ENCODE assay signal across 8 cellular contexts in genomic region chr4:16082424-16083216, GRCh38. TPM values are rescaled to one million over a fixed set of nuclear protein-coding genes. Genes with fewer than 3 reads are reported as not detected.
DNase-seq lines count a peak whose midpoint lies in the region; ATAC-seq and TF ChIP-seq lines count a peak whose summit lies in the region.

No MANE protein-coding gene starts in this region.

- H3K27ac ChIP-seq in HCT116 (ENCODE audit: low read depth, low read length) = no peak overlapping the region

- DNase-seq in HCT116 (ENCODE audit: low read depth, low spot score) (no peak), germinal center (ENCODE audit: low spot score) (peak; percentile 19), neural crest cell (ENCODE audit: low read depth, low spot score) (peak; percentile 66), midbrain (lab: John Stamatoyannopoulos, UW) (no peak), NCI-H187 (lab: John Stamatoyannopoulos, UW) (no peak), H4 (ENCODE audit: low spot score) (no peak)
- DNase-seq in activated CD8-positive, alpha-beta T cell treated with anti-CD3 and anti-CD28 coated beads for 36 hours = peak; percentile 39

- H3K9me2 ChIP-seq in HCT116 (ENCODE audit: insufficient read depth) = no peaks in the 10 kb centered on the region

- peak overlapping the region; percentile 66 for H3K4me3 Mint-ChIP-seq in activated CD8-positive, alpha-beta T cell treated with anti-CD3 and anti-CD28 coated beads for 36 hours
- peak overlapping the region; percentile 95 for H3K4me3 Mint-ChIP-seq in neural crest cell

- H3K79me2 ChIP-seq in HCT116 (ENCODE audit: insufficient read depth, low read length) = no peaks in the 10 kb centered on the region

- no peaks in the 10 kb centered on the region for H4K20me1 ChIP-seq in HCT116 (ENCODE audit: insufficient read depth)

- RAD21 ChIA-PET in HCT116 (lab: Charles Lee; ENCODE audit: low non-redundant PET in 1 of 2, low total read pairs in 2 of 2, uncharacterized antibody in 2 of 2, unreplicated experiment in 2 of 2) = no interaction called here

- H3K27me3 Mint-ChIP-seq in activated CD8-positive, alpha-beta T cell treated with anti-CD3 and anti-CD28 coated beads for 36 hours = peaks cover 66% of the 10 kb centered on the region
- peaks cover 60% of the 10 kb centered on the region for H3K27me3 Mint-ChIP-seq in neural crest cell (ENCODE audit: low read depth)

- no peaks in the 10 kb centered on the region for H3K36me3 Mint-ChIP-seq in activated CD8-positive, alpha-beta T cell treated with anti-CD3 and anti-CD28 coated beads for 36 hours (ENCODE audit: low read depth)
- H3K36me3 Mint-ChIP-seq in neural crest cell (ENCODE audit: low read depth) = no peaks in the 10 kb centered on the region

- H2AFZ ChIP-seq in HCT116 (ENCODE audit: low read depth, low read length, poor library complexity, severe bottlenecking) = no peak overlapping the region

- ATAC-seq in HCT116 (0 out of 2 replicates have a peak, but pooled peaks have one; percentile 10), GM19455 (IDR thresholded peaks at IDR 0.05; ENCODE audit: unreplicated experiment) (no peak)
- peak; percentile 46 for ATAC-seq in activated CD8-positive, alpha-beta T cell treated with anti-CD3 and anti-CD28 coated beads for 36 hours

- peak overlapping the region; percentile 70 for H3K9ac ChIP-seq in HCT116 (ENCODE audit: low read length)

- peaks cover 5 to 10% of the 10 kb centered on the region in 2 experiments; a peak in 2 of 4 replicates for H3K4me1 ChIP-seq in HCT116 (ENCODE audit: control insufficient read depth in 1 of 2, insufficient read depth in 2 of 2, low read length in 2 of 2)

- peak overlapping the region; percentile 57 for H3K4me2 ChIP-seq in HCT116 (ENCODE audit: low read length)

- peak overlapping the region; percentile 55 to 65 for H3K4me3 ChIP-seq in HCT116 (replicated peaks in 1 of 2; ENCODE audit: low read depth in 1 of 2, low read length in 2 of 2)

- no peak for TF ChIP-seq RAD21 in HCT116 (IDR thresholded peaks at IDR 0.05; ENCODE audit: low read depth)

- H3K27me3 ChIP-seq in HCT116 (ENCODE audit: insufficient read depth, low read length) = peaks cover 19% of the 10 kb centered on the region; the same call in 1 of the 2 replicates

- no peak overlapping the region for H3K27ac Mint-ChIP-seq in activated CD8-positive, alpha-beta T cell treated with anti-CD3 and anti-CD28 coated beads for 36 hours
- peak overlapping the region; percentile 97 for H3K27ac Mint-ChIP-seq in neural crest cell (ENCODE audit: unreplicated experiment)

- BruUV-seq in HCT116 (replicated peaks; lab: Mats Ljungman, UMichigan) = no TSS peak

- H3K36me3 ChIP-seq in HCT116 (ENCODE audit: control insufficient read depth in 1 of 2, insufficient read depth in 2 of 2, low read length in 2 of 2) = no peaks in the 10 kb centered on the region

- intact Hi-C loops in HCT116 (cut with micrococcal nuclease) = no loop called here
- intact Hi-C loops in activated CD8-positive, alpha-beta T cell treated with anti-CD3 and anti-CD28 coated beads for 36 hours (cut with micrococcal nuclease) = no loop called here

- peaks cover 19% of the 10 kb centered on the region for H3K4me1 Mint-ChIP-seq in activated CD8-positive, alpha-beta T cell treated with anti-CD3 and anti-CD28 coated beads for 36 hours (ENCODE audit: low read depth)
- H3K4me1 Mint-ChIP-seq in neural crest cell = peaks cover 28% of the 10 kb centered on the region

- POLR2A ChIA-PET in HCT116 (lab: Charles Lee) = no interaction called here
- POLR2A ChIA-PET in activated CD8-positive, alpha-beta T cell treated with anti-CD3 and anti-CD28 coated beads for 36 hours (lab: Charles Lee) = interaction anchor here (0.5 kb wide), 1 partner anchor 138 kb away, joined by 4 read pairs; no protein-coding TSS in a partner anchor

- H3K9me3 ChIP-seq in HCT116 (ENCODE audit: control insufficient read depth in 1 of 2, insufficient read depth in 1 of 2, low read depth in 1 of 2, low read length in 2 of 2) = no peaks in the 10 kb centered on the region

- TF ChIP-seq POLR2A in HCT116 (IDR thresholded peaks at IDR 0.05; ENCODE audit: borderline replicate concordance, extremely low read depth, insufficient read depth, insufficient read length) = no peak

- no peaks in the 10 kb centered on the region for H3K9me3 Mint-ChIP-seq in activated CD8-positive, alpha-beta T cell treated with anti-CD3 and anti-CD28 coated beads for 36 hours
- H3K9me3 Mint-ChIP-seq in neural crest cell = no peaks in the 10 kb centered on the region

- TF ChIP-seq CTCF in HCT116 (IDR thresholded peaks at IDR 0.05 in 2 of 3, conservative IDR thresholded peaks at IDR 0.05 in 1 of 3; ENCODE audit: borderline replicate concordance in 1 of 3, insufficient read depth in 1 of 3, low read depth in 2 of 3, low read length in 2 of 3) (no peak), neural crest cell (conservative IDR thresholded peaks at IDR 0.05) (no peak)
- no peak for TF ChIP-seq CTCF in activated CD8-positive, alpha-beta T cell treated with anti-CD3 and anti-CD28 coated beads for 36 hours (IDR thresholded peaks at IDR 0.05)

- CTCF ChIA-PET in HCT116 (lab: Charles Lee) = no interaction called here
- CTCF ChIA-PET in activated CD8-positive, alpha-beta T cell treated with anti-CD3 and anti-CD28 coated beads for 36 hours (lab: Charles Lee) = interaction anchor here (1.1 to 1.2 kb wide), 3 partner anchors 26 to 182 kb away, joined by 3 to 4 read pairs (median 3); no protein-coding TSS in a partner anchor

TF ChIP-seq in HCT116, 20 proteins besides CTCF, POLR2A, EP300 and RAD21:
- TF ChIP-seq MAX (IDR thresholded peaks at IDR 0.05) (no peak), ZNF274 (IDR thresholded peaks at IDR 0.05; ENCODE audit: low read depth, low read length) (no peak), EGR1 (IDR thresholded peaks at IDR 0.05; ENCODE audit: low read depth) (no peak), YY1 (IDR thresholded peaks at IDR 0.05; ENCODE audit: extremely low read depth, insufficient replicate concordance, low read depth, low read length) (no peak), ZBTB33 (IDR thresholded peaks at IDR 0.05; ENCODE audit: extremely low read depth, insufficient replicate concordance, low read length) (no peak), SP1 (IDR thresholded peaks at IDR 0.05; ENCODE audit: low read depth) (no peak)

RNA-seq across cellular contexts. Expression of gene PROM1, which starts 1.2 kb away (rescaled TPM):
- 17.7 TPM for total RNA-seq in HCT116 (2021; ENCODE audit: unreplicated experiment)
- 13.4 and 14.0 TPM in 2 replicates for polyA plus RNA-seq in HCT116 (2012)
- under 1 TPM in 1 of 2 experiments, not detected in 1; 0.22 TPM for total RNA-seq in activated CD8-positive, alpha-beta T cell treated with anti-CD3 and anti-CD28 coated beads for 36 hours
- 60.8 and 65.3 TPM in 2 replicates for total RNA-seq in neural crest cell
- total RNA-seq in H4 (2014; rRNA removed; shearing (Covaris generic)) = not detected in 2 replicates

Comparison
In these comparisons a context has a peak if more than half of its experiments do, and no peak if none do; other contexts are left out.
1. DNase-seq: peak in activated CD8-positive, alpha-beta T cell treated with anti-CD3 and anti-CD28 coated beads for 36 hours (single experiment), germinal center (single experiment) and neural crest cell (single experiment); none in HCT116 (single experiment), midbrain (single experiment), NCI-H187 (0 of 2) and H4 (single experiment).
2. RNA of gene PROM1, which starts 1.2 kb away (total RNA-seq): 60.8 to 65.3 TPM in neural crest cell and 17.7 TPM in HCT116 (single experiment); 0.22 TPM in activated CD8-positive, alpha-beta T cell treated with anti-CD3 and anti-CD28 coated beads for 36 hours and not detected in H4; every median in the first group is over 10 times any median in the second.